Comparison of ENCODE assay signal across 1 cellular context in genomic region chr5:73625314-73625904, GRCh38.
TF ChIP-seq lines count a peak whose summit lies in the region.

No MANE protein-coding gene starts in this region.

TF ChIP-seq in GM12878, 131 proteins besides CTCF, POLR2A, EP300 and RAD21:
- 0 out of 2 replicates have a peak, but pooled peaks have one; percentile 37 for TF ChIP-seq ZNF687 (IDR thresholded peaks at IDR 0.05)
- TF ChIP-seq, protein P1, sequence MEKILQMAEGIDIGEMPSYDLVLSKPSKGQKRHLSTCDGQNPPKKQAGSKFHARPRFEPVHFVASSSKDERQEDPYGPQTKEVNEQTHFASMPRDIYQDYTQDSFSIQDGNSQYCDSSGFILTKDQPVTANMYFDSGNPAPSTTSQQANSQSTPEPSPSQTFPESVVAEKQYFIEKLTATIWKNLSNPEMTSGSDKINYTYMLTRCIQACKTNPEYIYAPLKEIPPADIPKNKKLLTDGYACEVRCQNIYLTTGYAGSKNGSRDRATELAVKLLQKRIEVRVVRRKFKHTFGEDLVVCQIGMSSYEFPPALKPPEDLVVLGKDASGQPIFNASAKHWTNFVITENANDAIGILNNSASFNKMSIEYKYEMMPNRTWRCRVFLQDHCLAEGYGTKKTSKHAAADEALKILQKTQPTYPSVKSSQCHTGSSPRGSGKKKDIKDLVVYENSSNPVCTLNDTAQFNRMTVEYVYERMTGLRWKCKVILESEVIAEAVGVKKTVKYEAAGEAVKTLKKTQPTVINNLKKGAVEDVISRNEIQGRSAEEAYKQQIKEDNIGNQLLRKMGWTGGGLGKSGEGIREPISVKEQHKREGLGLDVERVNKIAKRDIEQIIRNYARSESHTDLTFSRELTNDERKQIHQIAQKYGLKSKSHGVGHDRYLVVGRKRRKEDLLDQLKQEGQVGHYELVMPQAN (conservative IDR thresholded peaks at IDR 0.05): 0 out of 2 replicates have a peak, but pooled peaks have one; percentile 17
- TF ChIP-seq CHD1 (IDR thresholded peaks at IDR 0.05; ENCODE audit: low read depth, low read length): no peak
- peak; percentile 45; the same call in 1 of the 2 replicates for TF ChIP-seq GATAD2B (conservative IDR thresholded peaks at IDR 0.05; ENCODE audit: low read depth)
- no peak for TF ChIP-seq RUNX3 (IDR thresholded peaks at IDR 0.05; ENCODE audit: low read length)
- TF ChIP-seq LARP7 (IDR thresholded peaks at IDR 0.05): 0 out of 2 replicates have a peak, but pooled peaks have one; percentile 29
